8 cellular contexts compared by ENCODE assay signal in the genomic region with DNA sequence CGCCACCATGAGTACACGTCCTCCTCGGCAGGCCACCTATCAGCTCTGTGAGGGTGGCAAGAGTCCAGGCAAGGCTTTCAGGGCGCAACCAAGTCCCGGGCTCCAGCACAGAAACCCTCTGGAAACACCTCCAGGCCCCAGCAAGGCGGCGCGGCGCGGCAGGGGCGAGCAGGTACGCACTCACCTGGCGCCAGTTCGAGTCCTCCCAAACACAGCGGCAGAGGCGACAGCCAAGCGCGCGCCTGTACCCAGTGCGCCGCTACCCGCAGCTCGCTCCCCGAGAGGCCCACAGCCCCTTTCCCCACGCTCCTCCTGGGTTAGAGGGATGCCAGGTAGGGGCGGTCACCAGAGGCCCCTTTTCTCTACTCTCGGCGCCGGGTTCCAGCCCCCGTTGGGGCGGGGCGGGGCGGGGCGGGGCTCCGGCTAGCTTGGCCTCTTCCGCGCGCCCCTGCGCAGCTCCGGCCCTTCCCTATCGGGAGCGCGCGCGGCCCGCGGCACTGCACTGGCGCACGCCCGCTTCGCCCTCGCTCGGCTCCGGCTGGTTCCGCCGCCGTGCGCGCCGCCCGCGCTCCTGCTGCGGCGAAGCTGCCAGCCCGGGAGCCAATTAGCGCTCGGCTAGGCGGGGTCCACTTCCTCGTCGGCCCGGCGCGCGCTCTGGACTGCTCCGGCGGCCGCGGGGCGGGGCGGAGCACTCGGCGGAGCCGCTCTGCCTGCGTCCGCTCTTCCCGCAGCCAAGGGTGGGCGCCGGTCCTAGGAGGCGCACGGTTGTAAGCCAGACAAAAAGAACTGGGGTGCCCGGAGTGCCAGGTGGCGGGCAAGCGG. TPM values are rescaled to one million over a fixed set of nuclear protein-coding genes. Genes with fewer than 3 reads are reported as not detected.
A peak's percentile ranks its signal among the peaks of the same experiment; 100 is the strongest.
DNase-seq lines count a peak whose midpoint lies in the region; ATAC-seq and TF ChIP-seq lines count a peak whose summit lies in the region.

Gene NMRK1, minus strand, starts transcription at position 332 of the 822 bp plus-strand sequence. CDS start 5,040 bp downstream, outside the sequence.
A gene with protein sequence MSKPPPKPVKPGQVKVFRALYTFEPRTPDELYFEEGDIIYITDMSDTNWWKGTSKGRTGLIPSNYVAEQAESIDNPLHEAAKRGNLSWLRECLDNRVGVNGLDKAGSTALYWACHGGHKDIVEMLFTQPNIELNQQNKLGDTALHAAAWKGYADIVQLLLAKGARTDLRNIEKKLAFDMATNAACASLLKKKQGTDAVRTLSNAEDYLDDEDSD (plus strand): TSS at position 691 of the 822 bp plus-strand sequence. CDS start 179 bp downstream, outside the sequence.

- peak within 1 kb of the TSS; percentile 96 for H3K27ac Mint-ChIP-seq in activated CD4-positive, alpha-beta T cell treated with anti-CD3 and anti-CD28 coated beads, Interleukin-2, amount 10 ng/mL, durations not matched to agents 24 days and 14 days

- H3K4me3 Mint-ChIP-seq in activated CD4-positive, alpha-beta T cell treated with anti-CD3 and anti-CD28 coated beads, Interleukin-2, amount 10 ng/mL, durations not matched to agents 24 days and 14 days, result peak within 1 kb of the TSS; percentile 94

- H3K4me1 ChIP-seq in BLaER1 treated with 17β-estradiol and CSF1 and Interleukin-3, amounts not matched to agents 10 nM and 100 nM, result peaks cover 44 to 64% (median 60%) of the 10 kb centered on the region in 10 experiments
- peaks cover 15% of the 10 kb centered on the region for H3K4me1 ChIP-seq in colonic mucosa

- no peaks in the 10 kb centered on the region for H3K27me3 Mint-ChIP-seq in activated CD4-positive, alpha-beta T cell treated with anti-CD3 and anti-CD28 coated beads, Interleukin-2, amount 10 ng/mL, durations not matched to agents 24 days and 14 days

- peaks cover 9 to 64% (median 39%) of the 10 kb centered on the region in 11 experiments; a peak in 20 of 22 replicates for H4K20me1 ChIP-seq in BLaER1 treated with 17β-estradiol and CSF1 and Interleukin-3, amounts not matched to agents 10 nM and 100 nM

- H3K4me2 ChIP-seq in BLaER1 treated with 17β-estradiol and CSF1 and Interleukin-3, amounts not matched to agents 10 nM and 100 nM, result peak within 1 kb of the TSS; percentile 87 to 99 (median 92)

- no peak for TF ChIP-seq CTCF in colonic mucosa (IDR thresholded peaks at IDR 0.05)

- ATAC-seq in GM19351 (IDR thresholded peaks at IDR 0.05; ENCODE audit: unreplicated experiment), result peak; percentile 81
- peak; percentile 90 for ATAC-seq in HG03520 (IDR thresholded peaks at IDR 0.05; ENCODE audit: unreplicated experiment)
- peak; percentile 78 for ATAC-seq in left colon

- H3K4me3 ChIP-seq in BLaER1 treated with 17β-estradiol and CSF1 and Interleukin-3, amounts not matched to agents 10 nM and 100 nM, result peak within 1 kb of the TSS; percentile 88 to 100 (median 95)
- peak within 1 kb of the TSS; percentile 91 for H3K4me3 ChIP-seq in colonic mucosa

- peak within 1 kb of the TSS; percentile 85 to 99 (median 96) for H3K27ac ChIP-seq in BLaER1 treated with 17β-estradiol and CSF1 and Interleukin-3, amounts not matched to agents 10 nM and 100 nM
- H3K27ac ChIP-seq in colonic mucosa, result peak within 1 kb of the TSS; percentile 99

- H3K36me3 Mint-ChIP-seq in activated CD4-positive, alpha-beta T cell treated with anti-CD3 and anti-CD28 coated beads, Interleukin-2, amount 10 ng/mL, durations not matched to agents 24 days and 14 days (ENCODE audit: low read depth), result peaks cover 17% of the 10 kb centered on the region

- H3K9ac ChIP-seq in BLaER1 treated with 17β-estradiol and CSF1 and Interleukin-3, amounts not matched to agents 10 nM and 100 nM, result peak within 1 kb of the TSS; percentile 90 to 99 (median 95)
- peak within 1 kb of the TSS; percentile 95 to 98 for H3K9ac ChIP-seq in colonic mucosa (ENCODE audit: low read depth in 2 of 2, low read length in 2 of 2)

- H3K9me3 Mint-ChIP-seq in activated CD4-positive, alpha-beta T cell treated with anti-CD3 and anti-CD28 coated beads, Interleukin-2, amount 10 ng/mL, durations not matched to agents 24 days and 14 days, result no peaks in the 10 kb centered on the region

- intact Hi-C loops in activated CD4-positive, alpha-beta T cell treated with anti-CD3 and anti-CD28 coated beads, Interleukin-2, amount 10 ng/mL, durations not matched to agents 24 days and 14 days (cut with micrococcal nuclease), result loop anchor here (1.0 to 10.0 kb wide), 10 partner anchors 17 to 1956 kb away; partner anchors contain the start of genes ANXA1, C9orf40, CARNMT1 and PCSK5
- intact Hi-C loops in colonic mucosa (cut with DNase I) (no loop called here), left colon (cut with DNase I, micrococcal nuclease) (no loop called here)

- H3K4me1 Mint-ChIP-seq in activated CD4-positive, alpha-beta T cell treated with anti-CD3 and anti-CD28 coated beads, Interleukin-2, amount 10 ng/mL, durations not matched to agents 24 days and 14 days, result peaks cover 56% of the 10 kb centered on the region

- no peaks in the 10 kb centered on the region for H3K9me3 ChIP-seq in BLaER1 treated with 17β-estradiol and CSF1 and Interleukin-3, amounts not matched to agents 10 nM and 100 nM (replicated peaks in 1 of 11)
- H3K9me3 ChIP-seq in colonic mucosa, result no peaks in the 10 kb centered on the region

- peaks cover 0 to 18% (median 3%) of the 10 kb centered on the region in 11 experiments; a peak in 8 of 22 replicates for H3K36me3 ChIP-seq in BLaER1 treated with 17β-estradiol and CSF1 and Interleukin-3, amounts not matched to agents 10 nM and 100 nM
- no peaks in the 10 kb centered on the region for H3K36me3 ChIP-seq in colonic mucosa

- DNase-seq in NCI-H526 treated with DMSO at 0.1 percent for 48 hours (lab: John Stamatoyannopoulos, UW) (peak; percentile 87), colonic mucosa (peak; percentile 93), left colon (peak; percentile 95)
- DNase-seq in activated CD4-positive, alpha-beta T cell treated with anti-CD3 and anti-CD28 coated beads, Interleukin-2, amount 10 ng/mL, durations not matched to agents 24 days and 14 days, result peak; percentile 99
- DNase-seq in stimulated activated CD4-positive, alpha-beta T cell treated with anti-CD3 and anti-CD28 coated beads, Interleukin-1b, Interleukin-23, amount 100 ng/mL, for 4 hours (ENCODE audit: low read depth in 2 of 2), result peak; percentile 80 to 90

- no peaks in the 10 kb centered on the region for H3K27me3 ChIP-seq in BLaER1 treated with 17β-estradiol and CSF1 and Interleukin-3, amounts not matched to agents 10 nM and 100 nM
- H3K27me3 ChIP-seq in colonic mucosa, result no peaks in the 10 kb centered on the region

RNA-seq across cellular contexts. Expression of gene NMRK1, which starts in this region (rescaled TPM):
- total RNA-seq in activated CD4-positive, alpha-beta T cell treated with anti-CD3 and anti-CD28 coated beads, Interleukin-2, amount 10 ng/mL, durations not matched to agents 24 days and 14 days, result 6.6 and 7.2 TPM in 2 replicates
- total RNA-seq in colonic mucosa, result 10 to 100 TPM; 21.3 to 24.6 TPM
- 10 to 100 TPM; 17.0 to 28.4 TPM for total RNA-seq in left colon

RNA-seq across cellular contexts. Expression of the second gene that starts in this region (rescaled TPM):
- total RNA-seq in activated CD4-positive, alpha-beta T cell treated with anti-CD3 and anti-CD28 coated beads, Interleukin-2, amount 10 ng/mL, durations not matched to agents 24 days and 14 days, result 41.5 and 42.4 TPM in 2 replicates
- total RNA-seq in colonic mucosa (10 to 100 TPM; 57.4 to 85.7 TPM), left colon (10 to 100 TPM; 69.4 to 75.1 TPM)

Comparison
In these comparisons a context has a peak if more than half of its experiments do, and no peak if none do; other contexts are left out.
1. Peak in every context shown above with its lines: DNase-seq, ATAC-seq, H3K4me3 ChIP-seq and H3K27ac ChIP-seq.